ENCODE assay signal across 8 cellular contexts in genomic region chr3:31531992-31532586, GRCh38. TPM values are rescaled to one million over a fixed set of nuclear protein-coding genes. Genes with fewer than 3 reads are reported as not detected.
DNase-seq lines count a peak whose midpoint lies in the region; ATAC-seq and TF ChIP-seq lines count a peak whose summit lies in the region.

No MANE protein-coding gene starts in this region.

- intact Hi-C loops in left colon (cut with DNase I, micrococcal nuclease), result no loop called here

- peaks cover 0 to 8% (median 3%) of the 10 kb centered on the region in 11 experiments; a peak in 8 of 22 replicates for H3K36me3 ChIP-seq in BLaER1 treated with 17β-estradiol and CSF1 and Interleukin-3, amounts not matched to agents 10 nM and 100 nM

- peak; percentile 93 for DNase-seq in NCI-H526 treated with DMSO at 0.1 percent for 48 hours (lab: John Stamatoyannopoulos, UW)
- peak; percentile 99 for DNase-seq in activated CD4-positive, alpha-beta T cell treated with anti-CD3 and anti-CD28 coated beads, Interleukin-2, amount 10 ng/mL, durations not matched to agents 7 days and 5 days
- peak; percentile 99 for DNase-seq in coronary artery (ENCODE audit: low spot score)
- peak; percentile 99 for DNase-seq in left colon
- peak; percentile 97 to 98 for DNase-seq in stimulated activated CD4-positive, alpha-beta T cell treated with anti-CD3 and anti-CD28 coated beads, Interleukin-1b, Interleukin-23, amount 100 ng/mL, for 4 hours (ENCODE audit: low read depth in 2 of 2)

- H3K4me1 Mint-ChIP-seq in activated CD4-positive, alpha-beta T cell treated with anti-CD3 and anti-CD28 coated beads, Interleukin-2, amount 10 ng/mL, durations not matched to agents 7 days and 5 days, result peaks cover 15% of the 10 kb centered on the region

- peak overlapping the region; percentile 70 to 84 (median 79) for H3K4me2 ChIP-seq in BLaER1 treated with 17β-estradiol and CSF1 and Interleukin-3, amounts not matched to agents 10 nM and 100 nM

- peaks cover 35 to 43% (median 40%) of the 10 kb centered on the region in 11 experiments; a peak in 21 of 22 replicates for H4K20me1 ChIP-seq in BLaER1 treated with 17β-estradiol and CSF1 and Interleukin-3, amounts not matched to agents 10 nM and 100 nM

- POLR2A ChIA-PET in activated CD4-positive, alpha-beta T cell treated with anti-CD3 and anti-CD28 coated beads, Interleukin-2, amount 10 ng/mL, durations not matched to agents 7 days and 5 days (lab: Charles Lee), result interaction anchor here (0.9 to 1.4 kb wide), 8 partner anchors 10 to 771 kb away, joined by 3 to 5 read pairs (median 4); no protein-coding TSS in a partner anchor

- ATAC-seq in GM19351 (IDR thresholded peaks at IDR 0.05; ENCODE audit: unreplicated experiment) (peak; percentile 79), HG03520 (IDR thresholded peaks at IDR 0.05; ENCODE audit: unreplicated experiment) (peak; percentile 84), left colon (peak; percentile 86)

- H3K4me1 ChIP-seq in BLaER1 treated with 17β-estradiol and CSF1 and Interleukin-3, amounts not matched to agents 10 nM and 100 nM, result peaks cover 16 to 45% (median 32%) of the 10 kb centered on the region in 10 experiments

- H3K27me3 Mint-ChIP-seq in activated CD4-positive, alpha-beta T cell treated with anti-CD3 and anti-CD28 coated beads, Interleukin-2, amount 10 ng/mL, durations not matched to agents 7 days and 5 days, result no peaks in the 10 kb centered on the region

- H3K9me3 Mint-ChIP-seq in activated CD4-positive, alpha-beta T cell treated with anti-CD3 and anti-CD28 coated beads, Interleukin-2, amount 10 ng/mL, durations not matched to agents 7 days and 5 days, result no peaks in the 10 kb centered on the region

- CTCF ChIA-PET in activated CD4-positive, alpha-beta T cell treated with anti-CD3 and anti-CD28 coated beads, Interleukin-2, amount 10 ng/mL, durations not matched to agents 7 days and 5 days (lab: Charles Lee), result interaction anchor here (0.7 to 1.9 kb wide), 11 partner anchors 9 to 903 kb away, joined by 3 to 7 read pairs (median 3); no protein-coding TSS in a partner anchor

- H3K27ac Mint-ChIP-seq in activated CD4-positive, alpha-beta T cell treated with anti-CD3 and anti-CD28 coated beads, Interleukin-2, amount 10 ng/mL, durations not matched to agents 7 days and 5 days, result no peak overlapping the region

- TF ChIP-seq CTCF in coronary artery (IDR thresholded peaks at IDR 0.05), result no peak

- no peaks in the 10 kb centered on the region for H3K27me3 ChIP-seq in BLaER1 treated with 17β-estradiol and CSF1 and Interleukin-3, amounts not matched to agents 10 nM and 100 nM

- H3K4me3 ChIP-seq in BLaER1 treated with 17β-estradiol and CSF1 and Interleukin-3, amounts not matched to agents 10 nM and 100 nM, result peak overlapping the region; percentile 86 to 99 (median 98)
- H3K4me3 ChIP-seq in coronary artery, result peak overlapping the region; percentile 77

- H3K9ac ChIP-seq in BLaER1 treated with 17β-estradiol and CSF1 and Interleukin-3, amounts not matched to agents 10 nM and 100 nM, result peak overlapping the region; percentile 95 to 100 (median 98)

- H3K4me3 Mint-ChIP-seq in activated CD4-positive, alpha-beta T cell treated with anti-CD3 and anti-CD28 coated beads, Interleukin-2, amount 10 ng/mL, durations not matched to agents 7 days and 5 days, result no peak overlapping the region

- peaks cover 12% of the 10 kb centered on the region for H3K36me3 Mint-ChIP-seq in activated CD4-positive, alpha-beta T cell treated with anti-CD3 and anti-CD28 coated beads, Interleukin-2, amount 10 ng/mL, durations not matched to agents 7 days and 5 days (ENCODE audit: low read depth)

- peaks cover 0 to 3% (median 0%) of the 10 kb centered on the region in 11 experiments; a peak in 2 of 22 replicates for H3K9me3 ChIP-seq in BLaER1 treated with 17β-estradiol and CSF1 and Interleukin-3, amounts not matched to agents 10 nM and 100 nM (replicated peaks in 1 of 11)

- H3K27ac ChIP-seq in BLaER1 treated with 17β-estradiol and CSF1 and Interleukin-3, amounts not matched to agents 10 nM and 100 nM, result peak overlapping the region; percentile 91 to 99 (median 97)
- H3K27ac ChIP-seq in coronary artery, result peak overlapping the region; percentile 96

RNA-seq across cellular contexts. Expression of gene STT3B, which starts 0.6 kb away (rescaled TPM):
- 100 to 1,000 TPM; 143 to 178 TPM for total RNA-seq in activated CD4-positive, alpha-beta T cell treated with anti-CD3 and anti-CD28 coated beads, Interleukin-2, amount 10 ng/mL, durations not matched to agents 7 days and 5 days
- 100 to 1,000 TPM; 104 to 113 TPM for total RNA-seq in left colon

Comparison
In these comparisons a context has a peak if more than half of its experiments do, and no peak if none do; other contexts are left out.
1. Peak in every context shown above with its lines: DNase-seq, ATAC-seq, H3K4me3 ChIP-seq and H3K27ac ChIP-seq.